Comparison of ENCODE assay signal across 9 cellular contexts in genomic region chr16:23642246-23642774, GRCh38. TPM values are rescaled to one million over a fixed set of nuclear protein-coding genes. Genes with fewer than 3 reads are reported as not detected.
A peak's percentile ranks its signal among the peaks of the same experiment; 100 is the strongest.
DNase-seq lines count a peak whose midpoint lies in the region; ATAC-seq and TF ChIP-seq lines count a peak whose summit lies in the region.
"Had no signal": no experiment of that assay in that cellular context is flagged by ENCODE, and none has a peak within 500 bp of the region (broad histone marks: within the 10 kb centered on the region; RNA-seq: fewer than 3 reads in every experiment).

No MANE protein-coding gene starts in this region.

- H3K4me1 Mint-ChIP-seq in activated CD4-positive, alpha-beta T cell treated with anti-CD3 and anti-CD28 coated beads, Interleukin-2, amount 10 ng/mL, durations not matched to agents 7 days and 5 days = peaks cover 48% of the 10 kb centered on the region
- peaks cover 21% of the 10 kb centered on the region for H3K4me1 Mint-ChIP-seq in activated naive CD8-positive, alpha-beta T cell treated with anti-CD3 and anti-CD28 coated beads, Interleukin-2, amount 10 ng/mL, durations not matched to agents 7 days and 5 days

- H3K27me3 ChIP-seq in left lung (no peaks in the 10 kb centered on the region), thoracic aorta (replicated peaks; ENCODE audit: insufficient read depth) (no peaks in the 10 kb centered on the region)

- H3K36me3 ChIP-seq in left lung (peaks cover 0 to 51% of the 10 kb centered on the region in 2 donors), thoracic aorta (peaks cover 6% of the 10 kb centered on the region)

- CTCF ChIA-PET in activated CD4-positive, alpha-beta T cell treated with anti-CD3 and anti-CD28 coated beads, Interleukin-2, amount 10 ng/mL, durations not matched to agents 7 days and 5 days (lab: Charles Lee) = interaction anchor here (1.1 kb wide), 1 partner anchor 55 kb away, joined by 4 read pairs; no protein-coding TSS in a partner anchor

- no peaks in the 10 kb centered on the region for H3K27me3 Mint-ChIP-seq in activated CD4-positive, alpha-beta T cell treated with anti-CD3 and anti-CD28 coated beads, Interleukin-2, amount 10 ng/mL, durations not matched to agents 7 days and 5 days
- H3K27me3 Mint-ChIP-seq in activated naive CD8-positive, alpha-beta T cell treated with anti-CD3 and anti-CD28 coated beads, Interleukin-2, amount 10 ng/mL, durations not matched to agents 7 days and 5 days = no peaks in the 10 kb centered on the region

- peaks cover 39% of the 10 kb centered on the region for H3K36me3 Mint-ChIP-seq in activated CD4-positive, alpha-beta T cell treated with anti-CD3 and anti-CD28 coated beads, Interleukin-2, amount 10 ng/mL, durations not matched to agents 7 days and 5 days (ENCODE audit: low read depth)
- peaks cover 28% of the 10 kb centered on the region for H3K36me3 Mint-ChIP-seq in activated naive CD8-positive, alpha-beta T cell treated with anti-CD3 and anti-CD28 coated beads, Interleukin-2, amount 10 ng/mL, durations not matched to agents 7 days and 5 days

- H3K4me1 ChIP-seq in left lung (peaks cover 7 to 33% of the 10 kb centered on the region in 2 donors), thoracic aorta (ENCODE audit: control insufficient read depth in 1 of 2, low read depth in 2 of 2) (peaks cover 16 to 24% of the 10 kb centered on the region in 2 donors)

- H3K27ac ChIP-seq in left lung (no peak overlapping the region), thoracic aorta (peak overlapping the region in 1 of 2 donors; percentile 69)

- H3K9me3 ChIP-seq in left lung = no peaks in the 10 kb centered on the region
- H3K9me3 ChIP-seq in thoracic aorta = no peaks in the 10 kb centered on the region

- POLR2A ChIA-PET in activated CD4-positive, alpha-beta T cell treated with anti-CD3 and anti-CD28 coated beads, Interleukin-2, amount 10 ng/mL, durations not matched to agents 7 days and 5 days (lab: Charles Lee) = interaction anchor here (0.7 kb wide), 2 partner anchors 54 to 311 kb away, joined by 3 to 4 read pairs; no protein-coding TSS in a partner anchor
- POLR2A ChIA-PET in activated naive CD8-positive, alpha-beta T cell treated with anti-CD3 and anti-CD28 coated beads, Interleukin-2, amount 10 ng/mL, durations not matched to agents 7 days and 5 days (lab: Charles Lee) = interaction anchor here (0.6 to 2.3 kb wide), 4 partner anchors 21 to 184 kb away, joined by 3 to 21 read pairs (median 4); partner anchors contain the start of gene PLK1

- DNase-seq in activated CD4-positive, alpha-beta T cell treated with anti-CD3 and anti-CD28 coated beads, Interleukin-2, amount 10 ng/mL, durations not matched to agents 7 days and 5 days = no peak
- no peak for DNase-seq in activated CD4-positive, alpha-beta T cell treated with anti-CD3 and anti-CD28 coated beads, Interleukin-2, amount 50 U/mL, for 48 hours
- no peak for DNase-seq in activated naive CD8-positive, alpha-beta T cell treated with anti-CD3 and anti-CD28 coated beads, Interleukin-2, amount 10 ng/mL, durations not matched to agents 7 days and 5 days
- DNase-seq in left lung (no peak), thoracic aorta (ENCODE audit: low spot score) (no peak), NCI-H2107 treated with DMSO at 0.1 percent for 48 hours (lab: John Stamatoyannopoulos, UW; ENCODE audit: unreplicated experiment) (no peak)
- DNase-seq: COR-L47 had no signal

- no peak for ATAC-seq in activated naive CD8-positive, alpha-beta T cell treated with anti-CD3 and anti-CD28 coated beads, Interleukin-2, amount 10 ng/mL, durations not matched to agents 7 days and 5 days (ENCODE audit: low read depth)
- no peak for ATAC-seq in left lung
- no peak for ATAC-seq in thoracic aorta (ENCODE audit: insufficient number of reproducible peaks, low FRiP score, low read depth)
- ATAC-seq in HG02885 (IDR thresholded peaks at IDR 0.05; ENCODE audit: poor library complexity, unreplicated experiment) = no peak
- ATAC-seq in GM21737 (IDR thresholded peaks at IDR 0.05; ENCODE audit: unreplicated experiment) = no peak

- TF ChIP-seq CTCF in left lung (IDR thresholded peaks at IDR 0.05) = no peak
- no peak for TF ChIP-seq CTCF in thoracic aorta (IDR thresholded peaks at IDR 0.05)

- H3K9me3 Mint-ChIP-seq in activated CD4-positive, alpha-beta T cell treated with anti-CD3 and anti-CD28 coated beads, Interleukin-2, amount 10 ng/mL, durations not matched to agents 7 days and 5 days = no peaks in the 10 kb centered on the region
- H3K9me3 Mint-ChIP-seq in activated naive CD8-positive, alpha-beta T cell treated with anti-CD3 and anti-CD28 coated beads, Interleukin-2, amount 10 ng/mL, durations not matched to agents 7 days and 5 days = no peaks in the 10 kb centered on the region

- peak overlapping the region; percentile 100 for H3K4me3 Mint-ChIP-seq in activated CD4-positive, alpha-beta T cell treated with anti-CD3 and anti-CD28 coated beads, Interleukin-2, amount 10 ng/mL, durations not matched to agents 7 days and 5 days
- H3K4me3 Mint-ChIP-seq in activated naive CD8-positive, alpha-beta T cell treated with anti-CD3 and anti-CD28 coated beads, Interleukin-2, amount 10 ng/mL, durations not matched to agents 7 days and 5 days = peak overlapping the region; percentile 99

- H3K27ac Mint-ChIP-seq in activated CD4-positive, alpha-beta T cell treated with anti-CD3 and anti-CD28 coated beads, Interleukin-2, amount 10 ng/mL, durations not matched to agents 7 days and 5 days = peak overlapping the region; percentile 99
- peak overlapping the region; percentile 98 for H3K27ac Mint-ChIP-seq in activated naive CD8-positive, alpha-beta T cell treated with anti-CD3 and anti-CD28 coated beads, Interleukin-2, amount 10 ng/mL, durations not matched to agents 7 days and 5 days

- H3K4me3 ChIP-seq in left lung (peak overlapping the region; percentile 71 to 90), thoracic aorta (peak overlapping the region; percentile 99)

- intact Hi-C loops in left lung (cut with DNase I) = no loop called here

RNA-seq across cellular contexts. Expression of gene DCTN5, which starts 1.0 kb away (rescaled TPM):
- 10 to 100 TPM; 74.2 to 75.2 TPM for total RNA-seq in activated CD4-positive, alpha-beta T cell treated with anti-CD3 and anti-CD28 coated beads, Interleukin-2, amount 10 ng/mL, durations not matched to agents 7 days and 5 days
- total RNA-seq in activated naive CD8-positive, alpha-beta T cell treated with anti-CD3 and anti-CD28 coated beads, Interleukin-2, amount 10 ng/mL, durations not matched to agents 7 days and 5 days = 10 to 100 TPM; 83.9 to 89.3 TPM
- total RNA-seq in left lung = 10 to 100 TPM; 55.4 to 61.4 TPM
- 10 to 100 TPM; 23.5 to 38.3 TPM for total RNA-seq in thoracic aorta

RNA-seq across cellular contexts. Expression of gene PALB2, which starts 1.2 kb away (rescaled TPM):
- 10 to 100 TPM; 19.2 to 21.6 TPM for total RNA-seq in activated CD4-positive, alpha-beta T cell treated with anti-CD3 and anti-CD28 coated beads, Interleukin-2, amount 10 ng/mL, durations not matched to agents 7 days and 5 days
- 10 to 100 TPM; 20.2 to 21.3 TPM for total RNA-seq in activated naive CD8-positive, alpha-beta T cell treated with anti-CD3 and anti-CD28 coated beads, Interleukin-2, amount 10 ng/mL, durations not matched to agents 7 days and 5 days
- total RNA-seq in left lung (10 to 100 TPM; 10.3 to 13.7 TPM), thoracic aorta (10 to 100 TPM in 1 of 2 donors, 1 to 10 TPM in 1; 5.1 to 14.2 TPM)

RNA-seq across cellular contexts. Expression of gene PLK1, which starts 36.4 kb away (rescaled TPM):
- 100 to 1,000 TPM; 121 to 134 TPM for total RNA-seq in activated CD4-positive, alpha-beta T cell treated with anti-CD3 and anti-CD28 coated beads, Interleukin-2, amount 10 ng/mL, durations not matched to agents 7 days and 5 days
- 10 to 100 TPM; 76.5 to 84.8 TPM for total RNA-seq in activated naive CD8-positive, alpha-beta T cell treated with anti-CD3 and anti-CD28 coated beads, Interleukin-2, amount 10 ng/mL, durations not matched to agents 7 days and 5 days
- 1 to 10 TPM; 3.0 to 8.0 TPM for total RNA-seq in left lung
- 1 to 10 TPM; 1.2 to 7.2 TPM for total RNA-seq in thoracic aorta

RNA-seq across cellular contexts. Expression of gene NDUFAB1, which starts 46.2 kb away (rescaled TPM):
- 10 to 100 TPM; 57.8 to 82.6 TPM for total RNA-seq in activated CD4-positive, alpha-beta T cell treated with anti-CD3 and anti-CD28 coated beads, Interleukin-2, amount 10 ng/mL, durations not matched to agents 7 days and 5 days
- 10 to 100 TPM; 65.0 to 66.3 TPM for total RNA-seq in activated naive CD8-positive, alpha-beta T cell treated with anti-CD3 and anti-CD28 coated beads, Interleukin-2, amount 10 ng/mL, durations not matched to agents 7 days and 5 days
- 10 to 100 TPM; 65.4 to 78.7 TPM for total RNA-seq in left lung
- total RNA-seq in thoracic aorta = 10 to 100 TPM; 48.7 to 63.1 TPM

Comparison
In these comparisons a context has a peak if more than half of its experiments do, and no peak if none do; other contexts are left out.
1. RNA of gene PLK1, which starts 36.4 kb away (total RNA-seq): 121 to 134 TPM in activated CD4-positive, alpha-beta T cell treated with anti-CD3 and anti-CD28 coated beads, Interleukin-2, amount 10 ng/mL, durations not matched to agents 7 days and 5 days and 76.5 to 84.8 TPM in activated naive CD8-positive, alpha-beta T cell treated with anti-CD3 and anti-CD28 coated beads, Interleukin-2, amount 10 ng/mL, durations not matched to agents 7 days and 5 days; 3.0 to 8.0 TPM in left lung and 1.2 to 7.2 TPM in thoracic aorta; every median in the first group is over 4 times any median in the second.